28 cellular contexts compared by ENCODE assay signal in genomic region chr9:103304797-103305196, GRCh38.
"Had no signal": no experiment of that assay in that cellular context is flagged by ENCODE, and none has a peak within 500 bp of the region (broad histone marks: within the 10 kb centered on the region; RNA-seq: fewer than 3 reads in every experiment).

No MANE protein-coding gene starts in this region.

- DNase-seq: activated CD4-positive, alpha-beta memory T cell treated with anti-CD3 and anti-CD28 coated beads for 36 hours; activated CD4-positive, alpha-beta T cell treated with anti-CD3 and anti-CD28 coated beads for 36 hours; activated CD4-positive, alpha-beta T cell treated with anti-CD3 and anti-CD28 coated beads, Interleukin-2, amount 10 ng/mL, durations not matched to agents 24 days and 14 days; activated CD4-positive, CD25-positive, alpha-beta regulatory T cell; activated CD4-positive, CD25-positive, alpha-beta regulatory T cell treated with anti-CD3 and anti-CD28 coated beads, Interleukin-2, amount 50 U/mL, for 72 hours; activated CD8-positive, alpha-beta memory T cell treated with anti-CD3 and anti-CD28 coated beads, Interleukin-2, amount 10 ng/mL, durations not matched to agents 7 days and 5 days; activated CD8-positive, alpha-beta memory T cell treated with anti-CD3 and anti-CD28 coated beads, Interleukin-2, amount 50 U/mL, for 4 hours; activated CD8-positive, alpha-beta T cell treated with anti-CD3 and anti-CD28 coated beads, Interleukin-2, amount 10 ng/mL, durations not matched to agents 7 days and 5 days; activated effector memory CD4-positive, alpha-beta T cell treated with anti-CD3 and anti-CD28 coated beads, Interleukin-2, amount 50 U/mL, for 16 hours; activated naive CD4-positive, alpha-beta T cell treated with anti-CD3 and anti-CD28 coated beads for 36 hours; activated naive CD8-positive, alpha-beta T cell treated with anti-CD3 and anti-CD28 coated beads for 36 hours; activated naive CD8-positive, alpha-beta T cell treated with anti-CD3 and anti-CD28 coated beads, Interleukin-2, amount 50 U/mL, for 24 hours; activated T-cell treated with anti-CD3 and anti-CD28 coated beads, Interleukin-2, amount 50 U/mL, for 1 hour; activated T-cell treated with anti-CD3 and anti-CD28 coated beads, Interleukin-2, amount 50 U/mL, for 48 hours; adrenal gland; amygdala; aorta; body of pancreas; caudate nucleus; cortex of kidney; dermis blood vessel endothelial cell; effector CD4-positive, alpha-beta T cell; effector memory CD8-positive, alpha-beta T cell; foreskin fibroblast; head of caudate nucleus; T-helper 2 cell had no signal

- H3K4me1 ChIP-seq: adrenal gland, body of pancreas had no signal

- H3K27ac ChIP-seq: adrenal gland, body of pancreas, epithelial cell of prostate had no signal

- H3K27me3 ChIP-seq: adrenal gland, body of pancreas had no signal

- H3K4me3 ChIP-seq: adrenal gland, body of pancreas had no signal

- H3K9me3 ChIP-seq: adrenal gland, body of pancreas had no signal

- H3K36me3 ChIP-seq: adrenal gland had no signal

- ATAC-seq: activated CD4-positive, alpha-beta T cell treated with anti-CD3 and anti-CD28 coated beads for 36 hours; activated CD8-positive, alpha-beta memory T cell treated with anti-CD3 and anti-CD28 coated beads, Interleukin-2, amount 10 ng/mL, durations not matched to agents 7 days and 5 days; activated CD8-positive, alpha-beta T cell treated with anti-CD3 and anti-CD28 coated beads, Interleukin-2, amount 10 ng/mL, durations not matched to agents 7 days and 5 days; activated naive CD8-positive, alpha-beta T cell treated with anti-CD3 and anti-CD28 coated beads, Interleukin-2, amount 50 U/mL, for 24 hours; body of pancreas; effector memory CD8-positive, alpha-beta T cell; esophagus mucosa had no signal
